Comparison of ENCODE assay signal across 22 cellular contexts in genomic region chr6:130460934-130461333, GRCh38.
DNase-seq lines count a peak whose midpoint lies in the region; ATAC-seq and TF ChIP-seq lines count a peak whose summit lies in the region.
"Had no signal": no experiment of that assay in that cellular context is flagged by ENCODE, and none has a peak within 500 bp of the region (broad histone marks: within the 10 kb centered on the region; RNA-seq: fewer than 3 reads in every experiment).

No MANE protein-coding gene starts in this region.

- no peak for TF ChIP-seq CTCF in HEK293 (tag by site-specific recombination; IDR thresholded peaks at IDR 0.05)

- DNase-seq in left kidney (ENCODE audit: low read depth, low spot score) (peak; percentile 29), superior temporal gyrus (ENCODE audit: extremely low spot score) (peak; percentile 18), NCI-H2081 (lab: John Stamatoyannopoulos, UW) (no peak)
- DNase-seq: 8988T; ACHN; BE2C; C1 segment of cervical spinal cord; CD4-positive, alpha-beta memory T cell; CD4-positive, CD25-positive, alpha-beta regulatory T cell; CD8-positive, alpha-beta memory T cell; COR-L47; DMS 273 treated with DMSO at 0.1 percent for 48 hours; DMS153; DMS53; DMS79; DND-41; EL; GDM1 had no signal

- CTCF ChIA-PET in HEK293 (lab: Yijun Ruan, JAX) = no interaction called here

- H3K27ac ChIP-seq in HEK293 (ENCODE audit: extremely low read depth, low read depth, low read length) = no peak overlapping the region
- H3K27ac ChIP-seq: BLaER1 had no signal

- no peaks in the 10 kb centered on the region for H3K4me1 ChIP-seq in HEK293 (ENCODE audit: control insufficient read depth, insufficient read depth, low read length)
- H3K4me1 ChIP-seq: BE2C had no signal

- H3K4me3 ChIP-seq in HEK293 (ENCODE audit: low read depth, low read length) = no peak overlapping the region
- H3K4me3 ChIP-seq: BLaER1, GM12878 had no signal

- no peak for ATAC-seq in GM21423 (IDR thresholded peaks at IDR 0.05; ENCODE audit: unreplicated experiment)
- ATAC-seq: GM12878 had no signal

- H3K36me3 ChIP-seq in HEK293 (ENCODE audit: control insufficient read depth in 2 of 2, insufficient read depth in 1 of 2, low read length in 2 of 2) = no peaks in the 10 kb centered on the region
- H3K36me3 ChIP-seq: BE2C, BLaER1 had no signal

- POLR2A ChIA-PET in HEK293 (lab: Yijun Ruan, JAX) = no interaction called here

- no peaks in the 10 kb centered on the region for H3K9me3 ChIP-seq in HEK293 (ENCODE audit: control insufficient read depth, insufficient read depth, low read depth, low read length)
- H3K9me3 ChIP-seq: BE2C, BLaER1 had no signal

TF ChIP-seq in HEK293, 187 proteins besides CTCF, POLR2A, EP300 and RAD21:
- TF ChIP-seq ZNF530 (tag by site-specific recombination; IDR thresholded peaks at IDR 0.05; ENCODE audit: low read depth) = no peak
- TF ChIP-seq EGR2 (tag by site-specific recombination; IDR thresholded peaks at IDR 0.05; ENCODE audit: low read depth) = peak; percentile 90
- TF ChIP-seq ZFHX2 (tag by site-specific recombination; conservative IDR thresholded peaks at IDR 0.05) = peak; percentile 83

Comparison
In these comparisons a context has a peak if more than half of its experiments do, and no peak if none do; other contexts are left out.
1. DNase-seq: peak in left kidney (single experiment) and superior temporal gyrus (single experiment); none in NCI-H2081 (0 of 2).